ENCODE assay signal across 23 cellular contexts in the genomic region with DNA sequence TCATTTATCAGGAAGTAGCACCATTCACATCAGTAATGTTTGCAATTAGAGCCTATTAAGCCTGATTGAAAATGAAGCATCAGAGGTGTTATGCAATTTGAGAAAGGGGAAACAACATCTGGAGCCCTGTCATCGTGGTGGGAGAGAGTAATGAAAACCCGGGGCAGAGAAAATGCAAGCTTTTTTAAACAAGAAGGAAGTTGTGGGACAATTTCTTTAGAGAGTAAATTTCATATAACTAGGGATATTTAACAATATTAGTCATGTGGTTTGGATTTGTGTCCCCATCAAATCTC. TPM values are rescaled to one million over a fixed set of nuclear protein-coding genes. Genes with fewer than 3 reads are reported as not detected.
DNase-seq lines count a peak whose midpoint lies in the region; FAIRE-seq and TF ChIP-seq lines count a peak whose summit lies in the region.
"Had no signal": no experiment of that assay in that cellular context is flagged by ENCODE, and none has a peak within 500 bp of the region (broad histone marks: within the 10 kb centered on the region; RNA-seq: fewer than 3 reads in every experiment).

No MANE protein-coding gene starts in this region.

- TF ChIP-seq CTCF in OCI-LY3 (IDR thresholded peaks at IDR 0.05; ENCODE audit: low read depth, low read length), result no peak
- TF ChIP-seq CTCF in kidney (IDR thresholded peaks at IDR 0.05; ENCODE audit: borderline replicate concordance, extremely low read depth, insufficient read depth), result no peak

- H3K9ac ChIP-seq in OCI-LY3 (ENCODE audit: low read length) (no peak overlapping the region), kidney (ENCODE audit: low read length in 2 of 2) (no peak overlapping the region)

- peak overlapping the region; percentile 24; the same call in 1 of the 2 replicates for H3K4me2 ChIP-seq in OCI-LY3 (ENCODE audit: low read length)

- H3K27me3 ChIP-seq in OCI-LY3 (ENCODE audit: low read depth, low read length), result no peaks in the 10 kb centered on the region
- H3K27me3 ChIP-seq: MG63 had no signal

- H3K9me3 ChIP-seq in OCI-LY3 (ENCODE audit: insufficient read depth, low read length) (no peaks in the 10 kb centered on the region), kidney (ENCODE audit: control insufficient read depth in 1 of 2, low read length in 2 of 2) (no peaks in the 10 kb centered on the region)
- H3K9me3 ChIP-seq: MG63 had no signal

- H3K27ac ChIP-seq in OCI-LY3 (ENCODE audit: low read length) (no peak overlapping the region), kidney (ENCODE audit: low read depth in 2 of 2, low read length in 2 of 2) (no peak overlapping the region)
- H3K27ac ChIP-seq: 22Rv1, C4-2B had no signal

- H3K79me2 ChIP-seq in OCI-LY3 (ENCODE audit: low read length), result no peaks in the 10 kb centered on the region

- H3K36me3 ChIP-seq in OCI-LY3 (replicated peaks; ENCODE audit: low read depth, low read length) (no peaks in the 10 kb centered on the region), kidney (ENCODE audit: control insufficient read depth in 1 of 2, insufficient read depth in 2 of 2, low read length in 2 of 2) (no peaks in the 10 kb centered on the region)
- H3K36me3 ChIP-seq: MG63 had no signal

- no peaks in the 10 kb centered on the region for H4K20me1 ChIP-seq in OCI-LY3 (ENCODE audit: insufficient read depth, low read length)

- DNase-seq in SIG-M5 treated with dmso at 0.1 percent for 504 hours (lab: John Stamatoyannopoulos, UW; ENCODE audit: unreplicated experiment), result peak; percentile 12
- no peak for DNase-seq in SIG-M5 (lab: John Stamatoyannopoulos, UW)
- peak; percentile 41 for DNase-seq in CD1c-positive myeloid dendritic cell (ENCODE audit: extremely low spot score)
- peak; percentile 65 for DNase-seq in MV-4-11 (lab: John Stamatoyannopoulos, UW)
- no peak for DNase-seq in NCI-H226
- no peak for DNase-seq in kidney
- DNase-seq in effector CD4-positive, alpha-beta T cell, result no peak
- DNase-seq: ACHN, EL, GF-D8, Karpas-422, MG63, NCI-H1105 treated with DMSO at 0.1 percent for 48 hours, NCI-H1694 treated with DMSO at 0.1 percent for 48 hours, NCI-H2081 treated with DMSO at 0.1 percent for 48 hours, NCI-H2171 treated with DMSO at 0.1 percent for 48 hours, NCI-H446 treated with DMSO at 0.1 percent for 48 hours, NCI-H526 treated with DMSO at 0.1 percent for 48 hours had no signal

- no peak overlapping the region for H2AFZ ChIP-seq in OCI-LY3 (ENCODE audit: low read depth, low read length)

- intact Hi-C loops in kidney (cut with DNase I), result no loop called here

- no peak overlapping the region for H3K4me3 ChIP-seq in OCI-LY3 (ENCODE audit: low read length)
- no peak overlapping the region for H3K4me3 ChIP-seq in kidney (ENCODE audit: low read length in 2 of 2)
- H3K4me3 ChIP-seq: MG63 had no signal

- no peak for FAIRE-seq in kidney (lab: Jason Lieb, UNC)
- FAIRE-seq: HTR-8/SVneo, RCC 7860 had no signal

- peaks cover 9% of the 10 kb centered on the region for H3K4me1 ChIP-seq in OCI-LY3 (ENCODE audit: low read length)
- no peaks in the 10 kb centered on the region for H3K4me1 ChIP-seq in kidney (ENCODE audit: control insufficient read depth in 1 of 2, insufficient read depth in 1 of 2, low read depth in 1 of 2, low read length in 2 of 2)

RNA-seq across cellular contexts. Expression of a gene that starts 41.3 kb away (rescaled TPM):
- total RNA-seq in kidney, result 9.7 TPM
- polyA plus RNA-seq in kidney (ENCODE audit: insufficient read depth, low read depth, low replicate concordance), result 3.0 TPM

RNA-seq across cellular contexts. Expression of a gene that starts 49.1 kb away (rescaled TPM):
- 19.3 TPM for total RNA-seq in kidney
- 6.3 TPM for polyA plus RNA-seq in kidney (ENCODE audit: insufficient read depth, low read depth, low replicate concordance)

Comparison
In these comparisons a context has a peak if more than half of its experiments do, and no peak if none do; other contexts are left out.
1. DNase-seq: peak in SIG-M5 treated with dmso at 0.1 percent for 504 hours (single experiment), CD1c-positive myeloid dendritic cell (single experiment) and MV-4-11 (single experiment); none in SIG-M5 (single experiment), NCI-H226 (single experiment), kidney (single experiment) and effector CD4-positive, alpha-beta T cell (single experiment).